In the genomic region with DNA sequence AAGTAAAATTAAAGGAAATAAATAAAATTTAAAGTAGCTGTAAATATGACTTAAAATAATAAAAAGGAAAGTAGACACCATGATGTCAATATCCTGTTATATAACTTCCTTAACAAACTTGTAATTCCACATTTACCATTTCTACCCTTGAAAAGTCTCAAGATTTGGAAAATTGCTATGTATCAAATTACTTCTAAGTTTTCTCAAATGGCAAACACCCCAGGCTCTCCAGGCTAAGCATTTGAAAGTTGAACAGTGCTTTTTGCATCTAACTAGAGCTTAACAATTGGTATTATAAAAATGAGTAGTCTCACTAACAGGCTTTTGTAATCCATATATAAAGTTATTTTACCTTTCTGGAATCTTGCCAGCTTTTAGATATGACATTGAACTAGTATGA, we compare ENCODE assay signal across 18 cellular contexts.
"Had no signal": no experiment of that assay in that cellular context is flagged by ENCODE, and none has a peak within 500 bp of the region (broad histone marks: within the 10 kb centered on the region; RNA-seq: fewer than 3 reads in every experiment).

No MANE protein-coding gene starts in this region.

- H3K4me3 Mint-ChIP-seq: activated B cell treated with CpG ODN at 0.5 μM for 24 hours; activated CD4-positive, alpha-beta memory T cell treated with anti-CD3 and anti-CD28 coated beads, Interleukin-2, amount 10 ng/mL, durations not matched to agents 7 days and 5 days; activated CD8-positive, alpha-beta memory T cell treated with anti-CD3 and anti-CD28 coated beads, Interleukin-2, amount 10 ng/mL, durations not matched to agents 7 days and 5 days; activated naive CD4-positive, alpha-beta T cell treated with anti-CD3 and anti-CD28 coated beads for 36 hours; dendritic cell treated with granulocyte-macrophage colony-stimulating factor and Interleukin-4, amounts not matched to agents 40 ng/mL and 50 ng/mL, for 4 days; effector memory CD8-positive, alpha-beta T cell; stimulated activated naive B cell treated with anti-CD40 and anti-IgM and Interleukin-4, amounts not matched to agents 10 μg/mL and 1 μg/mL and 100 μg/mL, for 72 hours; T-cell had no signal

- DNase-seq: activated B cell treated with CpG ODN at 0.5 μM for 24 hours; activated CD4-positive, alpha-beta memory T cell treated with anti-CD3 and anti-CD28 coated beads, Interleukin-2, amount 10 ng/mL, durations not matched to agents 7 days and 5 days; activated CD4-positive, alpha-beta T cell treated with anti-CD3 and anti-CD28 coated beads for 4 hours; activated CD8-positive, alpha-beta memory T cell treated with anti-CD3 and anti-CD28 coated beads, Interleukin-2, amount 10 ng/mL, durations not matched to agents 7 days and 5 days; activated naive CD4-positive, alpha-beta T cell treated with anti-CD3 and anti-CD28 coated beads for 36 hours; activated T-cell treated with anti-CD3 and anti-CD28 coated beads, Interleukin-2, amount 50 U/mL, for 1 hour; anterior cingulate cortex; cerebellar nuclear complex; effector memory CD8-positive, alpha-beta T cell; foreskin melanocyte; kidney glomerular epithelial cell; left ventricle myocardium superior; occipital lobe; retina; stimulated activated naive B cell treated with anti-CD40 and anti-IgM and Interleukin-4, amounts not matched to agents 10 μg/mL and 1 μg/mL and 100 μg/mL, for 72 hours; T-cell had no signal

- H3K27ac Mint-ChIP-seq: activated B cell treated with CpG ODN at 0.5 μM for 24 hours; activated CD4-positive, alpha-beta memory T cell treated with anti-CD3 and anti-CD28 coated beads, Interleukin-2, amount 10 ng/mL, durations not matched to agents 7 days and 5 days; activated CD8-positive, alpha-beta memory T cell treated with anti-CD3 and anti-CD28 coated beads, Interleukin-2, amount 10 ng/mL, durations not matched to agents 7 days and 5 days; activated naive CD4-positive, alpha-beta T cell treated with anti-CD3 and anti-CD28 coated beads for 36 hours; activated T-helper 2 cell treated with anti-CD3 and anti-CD28 coated beads, Interferon-gamma antibody, Interleukin-2, Interleukin-4, amounts not matched to agents 10 μg/mL and 5 μg/mL and 100 μg/mL, durations not matched to agents 14 hours and 24 hours and 36 hours; dendritic cell treated with granulocyte-macrophage colony-stimulating factor and Interleukin-4, amounts not matched to agents 40 ng/mL and 50 ng/mL, for 4 days; effector memory CD8-positive, alpha-beta T cell; stimulated activated naive B cell treated with anti-CD40 and anti-IgM and Interleukin-4, amounts not matched to agents 10 μg/mL and 1 μg/mL and 100 μg/mL, for 72 hours; T-cell had no signal

- H3K27me3 Mint-ChIP-seq: activated B cell treated with CpG ODN at 0.5 μM for 24 hours; activated CD4-positive, alpha-beta memory T cell treated with anti-CD3 and anti-CD28 coated beads, Interleukin-2, amount 10 ng/mL, durations not matched to agents 7 days and 5 days; activated CD8-positive, alpha-beta memory T cell treated with anti-CD3 and anti-CD28 coated beads, Interleukin-2, amount 10 ng/mL, durations not matched to agents 7 days and 5 days; dendritic cell treated with granulocyte-macrophage colony-stimulating factor and Interleukin-4, amounts not matched to agents 40 ng/mL and 50 ng/mL, for 4 days; effector memory CD8-positive, alpha-beta T cell; stimulated activated naive B cell treated with anti-CD40 and anti-IgM and Interleukin-4, amounts not matched to agents 10 μg/mL and 1 μg/mL and 100 μg/mL, for 72 hours; T-cell had no signal

- H3K9me3 Mint-ChIP-seq: activated naive CD4-positive, alpha-beta T cell treated with anti-CD3 and anti-CD28 coated beads for 36 hours; activated T-helper 2 cell treated with anti-CD3 and anti-CD28 coated beads, Interferon-gamma antibody, Interleukin-2, Interleukin-4, amounts not matched to agents 10 μg/mL and 5 μg/mL and 100 μg/mL, durations not matched to agents 14 hours and 24 hours and 36 hours; dendritic cell treated with granulocyte-macrophage colony-stimulating factor and Interleukin-4, amounts not matched to agents 40 ng/mL and 50 ng/mL, for 4 days; effector memory CD8-positive, alpha-beta T cell; T-cell had no signal
